In the genomic region with DNA sequence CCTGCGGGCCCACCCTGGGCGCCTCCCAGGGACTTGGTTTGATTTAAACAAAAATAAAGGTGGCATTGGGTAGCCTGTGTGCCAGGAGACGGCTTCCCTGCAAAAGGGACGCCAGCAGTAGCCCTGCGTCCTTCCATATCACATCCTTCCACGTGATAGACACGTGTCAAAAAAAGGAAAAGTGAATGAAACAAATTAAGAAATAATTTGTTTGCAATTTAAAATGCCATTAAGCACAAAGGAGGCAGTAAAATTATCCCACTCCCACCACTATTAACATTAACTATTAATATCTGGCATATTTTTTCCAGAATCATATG, we compare ENCODE assay signal across 8 cellular contexts. TPM values are rescaled to one million over a fixed set of nuclear protein-coding genes. Genes with fewer than 3 reads are reported as not detected.
DNase-seq lines count a peak whose midpoint lies in the region; TF ChIP-seq lines count a peak whose summit lies in the region.

No MANE protein-coding gene starts in this region.

- DNase-seq in T-helper 1 cell (no peak), astrocyte of the spinal cord (ENCODE audit: low read depth, low spot score) (no peak), thyroid gland (no peak), GOT3 (lab: John Stamatoyannopoulos, UW) (no peak), glomerular visceral epithelial cell (ENCODE audit: extremely low spot score) (no peak), DMS114 treated with DMSO at 0.1 percent for 48 hours (lab: John Stamatoyannopoulos, UW; ENCODE audit: unreplicated experiment) (no peak)

- H3K4me3 Mint-ChIP-seq in T-helper 1 cell treated with Interleukin-12 subunit alpha and Interleukin-12 subunit beta and Interleukin-4 antibody, amounts not matched to agents 30 μg/mL and 1 μg/mL, for 36 hours, result no peak overlapping the region

- H3K27me3 ChIP-seq in liver (ENCODE audit: control insufficient read depth in 4 of 4, insufficient read depth in 4 of 4, low read length in 3 of 4) (no peaks in the 10 kb centered on the region), thyroid gland (no peaks in the 10 kb centered on the region)

- peak overlapping the region in 1 of 2 donors; percentile 9 for H3K9ac ChIP-seq in liver (ENCODE audit: low read depth in 1 of 2, low read length in 2 of 2)

- no peak for TF ChIP-seq RAD21 in liver (IDR thresholded peaks at IDR 0.05)

- no peak for TF ChIP-seq POLR2A in thyroid gland (IDR thresholded peaks at IDR 0.05)

- H3K27me3 Mint-ChIP-seq in T-helper 1 cell treated with Interleukin-12 subunit alpha and Interleukin-12 subunit beta and Interleukin-4 antibody, amounts not matched to agents 30 μg/mL and 1 μg/mL, for 36 hours (ENCODE audit: low read depth), result no peaks in the 10 kb centered on the region

- intact Hi-C loops in thyroid gland (cut with DNase I), result no loop called here

- H3K4me1 ChIP-seq in liver (ENCODE audit: control insufficient read depth in 4 of 4, insufficient read depth in 4 of 4, low read length in 3 of 4) (peaks cover 0 to 4% (median 2%) of the 10 kb centered on the region in 4 donors), thyroid gland (peaks cover 27 to 39% of the 10 kb centered on the region in 2 donors)

- H3K9me3 ChIP-seq in liver (ENCODE audit: control insufficient read depth in 4 of 4, low read length in 3 of 4), result no peaks in the 10 kb centered on the region
- no peaks in the 10 kb centered on the region for H3K9me3 ChIP-seq in thyroid gland

- peak overlapping the region; percentile 68 to 86 for H3K27ac ChIP-seq in liver (ENCODE audit: low read depth in 1 of 2, low read length in 2 of 2)
- H3K27ac ChIP-seq in thyroid gland, result peak overlapping the region; percentile 81 to 88 (median 84)

- peaks cover 15% of the 10 kb centered on the region for H3K4me1 Mint-ChIP-seq in T-helper 1 cell treated with Interleukin-12 subunit alpha and Interleukin-12 subunit beta and Interleukin-4 antibody, amounts not matched to agents 30 μg/mL and 1 μg/mL, for 36 hours (ENCODE audit: low read depth)

- no peaks in the 10 kb centered on the region for H3K36me3 ChIP-seq in liver (ENCODE audit: control insufficient read depth in 4 of 4, insufficient read depth in 3 of 4, low read depth in 1 of 4, low read length in 3 of 4)
- no peaks in the 10 kb centered on the region for H3K36me3 ChIP-seq in thyroid gland

- in situ Hi-C loops in astrocyte of the spinal cord (cut with HindIII; ENCODE audit: low sequenced_read_pairs), result no loop called here

- 32% methylated on average over 7 of the region's 7 CpGs for WGBS in liver
- 24 to 25% methylated on average over 7 of the region's 7 CpGs for WGBS in thyroid gland, 2 donors

- no peaks in the 10 kb centered on the region for H3K9me3 Mint-ChIP-seq in T-helper 1 cell treated with Interleukin-12 subunit alpha and Interleukin-12 subunit beta and Interleukin-4 antibody, amounts not matched to agents 30 μg/mL and 1 μg/mL, for 36 hours

- TF ChIP-seq CTCF in astrocyte of the spinal cord (IDR thresholded peaks at IDR 0.05; ENCODE audit: low read depth, low read length) (no peak), liver (IDR thresholded peaks at IDR 0.05; ENCODE audit: low read depth, low read length, missing input control) (no peak), thyroid gland (IDR thresholded peaks at IDR 0.05) (peak in 1 of 6 experiments; percentile 6)

- H3K36me3 Mint-ChIP-seq in T-helper 1 cell treated with Interleukin-12 subunit alpha and Interleukin-12 subunit beta and Interleukin-4 antibody, amounts not matched to agents 30 μg/mL and 1 μg/mL, for 36 hours (ENCODE audit: low read depth), result peaks cover 5% of the 10 kb centered on the region

- H3K4me3 ChIP-seq in astrocyte of the spinal cord (ENCODE audit: low read depth, low read length) (peak overlapping the region; percentile 33), liver (ENCODE audit: low read depth in 1 of 3, low read length in 3 of 3) (peak overlapping the region in 2 of 3 donors; percentile 40 to 54), thyroid gland (replicated peaks in 1 of 3) (peak overlapping the region in 2 of 3 donors; percentile 21 to 34)

- H3K27ac Mint-ChIP-seq in T-helper 1 cell treated with Interleukin-12 subunit alpha and Interleukin-12 subunit beta and Interleukin-4 antibody, amounts not matched to agents 30 μg/mL and 1 μg/mL, for 36 hours, result peak overlapping the region; percentile 59

TF ChIP-seq in liver, 16 proteins besides CTCF, POLR2A, EP300 and RAD21:
- TF ChIP-seq FOXA2 (IDR thresholded peaks at IDR 0.05) (no peak), JUND (IDR thresholded peaks at IDR 0.05) (no peak), TAF1 (conservative IDR thresholded peaks at IDR 0.05) (no peak)
- TF ChIP-seq, protein P1, sequence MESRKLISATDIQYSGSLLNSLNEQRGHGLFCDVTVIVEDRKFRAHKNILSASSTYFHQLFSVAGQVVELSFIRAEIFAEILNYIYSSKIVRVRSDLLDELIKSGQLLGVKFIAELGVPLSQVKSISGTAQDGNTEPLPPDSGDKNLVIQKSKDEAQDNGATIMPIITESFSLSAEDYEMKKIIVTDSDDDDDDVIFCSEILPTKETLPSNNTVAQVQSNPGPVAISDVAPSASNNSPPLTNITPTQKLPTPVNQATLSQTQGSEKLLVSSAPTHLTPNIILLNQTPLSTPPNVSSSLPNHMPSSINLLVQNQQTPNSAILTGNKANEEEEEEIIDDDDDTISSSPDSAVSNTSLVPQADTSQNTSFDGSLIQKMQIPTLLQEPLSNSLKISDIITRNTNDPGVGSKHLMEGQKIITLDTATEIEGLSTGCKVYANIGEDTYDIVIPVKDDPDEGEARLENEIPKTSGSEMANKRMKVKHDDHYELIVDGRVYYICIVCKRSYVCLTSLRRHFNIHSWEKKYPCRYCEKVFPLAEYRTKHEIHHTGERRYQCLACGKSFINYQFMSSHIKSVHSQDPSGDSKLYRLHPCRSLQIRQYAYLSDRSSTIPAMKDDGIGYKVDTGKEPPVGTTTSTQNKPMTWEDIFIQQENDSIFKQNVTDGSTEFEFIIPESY (IDR thresholded peaks at IDR 0.05), result no peak

RNA-seq across cellular contexts. Expression of gene TACR2, which starts 7.6 kb away (rescaled TPM):
- under 1 TPM in 1 of 2 donors, not detected in 1; 0.08 TPM for total RNA-seq in liver
- under 1 TPM; 0.12 to 0.18 TPM for polyA plus RNA-seq in liver
- total RNA-seq in thyroid gland, result not detected

RNA-seq across cellular contexts. Expression of gene TSPAN15, which starts 42.1 kb away (rescaled TPM):
- total RNA-seq in liver (1 to 10 TPM; 2.6 to 4.0 TPM), thyroid gland (10 to 100 TPM in 3 of 4 donors, 1 to 10 TPM in 1; 9.0 to 23.1 (median 17.2) TPM)
- 1 to 10 TPM; 2.0 to 4.3 TPM for polyA plus RNA-seq in liver
